13 cellular contexts compared by ENCODE assay signal in genomic region chr5:126794157-126794828, GRCh38. TPM values are rescaled to one million over a fixed set of nuclear protein-coding genes. Genes with fewer than 3 reads are reported as not detected.
DNase-seq lines count a peak whose midpoint lies in the region; ATAC-seq and TF ChIP-seq lines count a peak whose summit lies in the region.
"Had no signal": no experiment of that assay in that cellular context is flagged by ENCODE, and none has a peak within 500 bp of the region (broad histone marks: within the 10 kb centered on the region; RNA-seq: fewer than 3 reads in every experiment).

No MANE protein-coding gene starts in this region.

- peaks cover 14% of the 10 kb centered on the region for H4K20me1 ChIP-seq in IMR-90 (ENCODE audit: insufficient read depth, low read length)

- TF ChIP-seq CTCF in IMR-90 (conservative IDR thresholded peaks at IDR 0.05; ENCODE audit: low read depth, low read length) (no peak), endodermal cell (conservative IDR thresholded peaks at IDR 0.05) (no peak)

- H3K27ac Mint-ChIP-seq in endodermal cell: peak overlapping the region; percentile 30
- H3K27ac Mint-ChIP-seq: activated T-cell treated with anti-CD3 and anti-CD28 coated beads, Interleukin-2, amount 50 U/mL, for 24 hours had no signal

- peak overlapping the region; percentile 79 for H3K23ac ChIP-seq in IMR-90 (ENCODE audit: low read depth, low read length)

- no peak for TF ChIP-seq RAD21 in IMR-90 (IDR thresholded peaks at IDR 0.05; ENCODE audit: low read length)

- no peaks in the 10 kb centered on the region for H3K27me3 ChIP-seq in IMR-90 (ENCODE audit: control insufficient read depth, insufficient read depth, low read length)
- H3K27me3 ChIP-seq in endodermal cell (ENCODE audit: control insufficient read depth, insufficient read depth, low read length, poor library complexity, severe bottlenecking): no peaks in the 10 kb centered on the region
- H3K27me3 ChIP-seq: sigmoid colon had no signal

- H3K9me3 Mint-ChIP-seq in endodermal cell: peaks cover 6% of the 10 kb centered on the region
- H3K9me3 Mint-ChIP-seq: activated T-cell treated with anti-CD3 and anti-CD28 coated beads, Interleukin-2, amount 50 U/mL, for 24 hours had no signal

- intact Hi-C loops in IMR-90 (cut with micrococcal nuclease): no loop called here

- H3K4me1 ChIP-seq in IMR-90 (ENCODE audit: control insufficient read depth, insufficient read depth, low read length) (peaks cover 7% of the 10 kb centered on the region), endodermal cell (ENCODE audit: control insufficient read depth, insufficient read depth, low read length) (no peaks in the 10 kb centered on the region)
- H3K4me1 ChIP-seq: Caco-2, sigmoid colon had no signal

- peak overlapping the region; percentile 70 for H4K5ac ChIP-seq in IMR-90 (ENCODE audit: low read depth, low read length)

- POLR2A ChIA-PET in IMR-90 (lab: Charles Lee; ENCODE audit: unreplicated experiment): no interaction called here

- H3K27me3 Mint-ChIP-seq in endodermal cell (ENCODE audit: insufficient read depth): no peaks in the 10 kb centered on the region
- H3K27me3 Mint-ChIP-seq: activated T-cell treated with anti-CD3 and anti-CD28 coated beads, Interleukin-2, amount 50 U/mL, for 24 hours had no signal

- H3K79me1 ChIP-seq in IMR-90 (ENCODE audit: low read depth in 1 of 2, low read length in 2 of 2): peaks cover 4 to 22% of the 10 kb centered on the region in 2 experiments; a peak in 3 of 4 replicates

- H3K56ac ChIP-seq in IMR-90 (ENCODE audit: extremely low read depth, insufficient read depth, low read length): no peak overlapping the region

- no peak overlapping the region for H3K4me3 Mint-ChIP-seq in endodermal cell
- H3K4me3 Mint-ChIP-seq: activated T-cell treated with anti-CD3 and anti-CD28 coated beads, Interleukin-2, amount 50 U/mL, for 24 hours had no signal

- CTCF ChIA-PET in IMR-90 (lab: Yijun Ruan, JAX): interaction anchor here (0.6 to 0.8 kb wide), 3 partner anchors 119 to 416 kb away, joined by 3 read pairs; no protein-coding TSS in a partner anchor

- no peak overlapping the region for H3K9ac ChIP-seq in IMR-90 (ENCODE audit: low read depth, low read length)
- no peak overlapping the region for H3K9ac ChIP-seq in endodermal cell (ENCODE audit: extremely low read depth, low read length, poor library complexity, severe bottlenecking)

- H3K4me2 ChIP-seq in IMR-90 (ENCODE audit: low read depth, low read length): peak overlapping the region; percentile 45

- peaks cover 32% of the 10 kb centered on the region for H3K36me3 Mint-ChIP-seq in endodermal cell (ENCODE audit: low read depth)

- in situ Hi-C loops in IMR-90 (cut with MboI; ENCODE audit: low sequenced_read_pairs): no loop called here

- WGBS in IMR-90 (ENCODE audit: extremely low coverage in 2 of 2, insufficient read length in 1 of 2), 2 experiments: 43% methylated on average over 2 of the region's 6 CpGs; no CpG with 5 or more reads in 1 of the 2 experiments
- WGBS in endodermal cell (ENCODE audit: insufficient coverage in 1 of 2, insufficient read length in 1 of 2), 2 experiments: 63 to 74% methylated on average over 3 to 6 of the region's 6 CpGs

- peaks cover 3% of the 10 kb centered on the region; the same call in 1 of the 2 replicates for H3K9me1 ChIP-seq in IMR-90 (ENCODE audit: insufficient read depth, low read length)

- H4K91ac ChIP-seq in IMR-90 (ENCODE audit: insufficient read depth, low read depth, low read length): peak overlapping the region; percentile 31; the same call in 1 of the 2 replicates

- no peak for DNase-seq in IMR-90
- no peak for DNase-seq in endodermal cell
- no peak for DNase-seq in OCI-M2 (lab: John Stamatoyannopoulos, UW; ENCODE audit: unreplicated experiment)
- DNase-seq in GM03348 (ENCODE audit: low spot score): no peak
- no peak for DNase-seq in NCI-H2196 treated with DMSO at 0.1 percent for 48 hours (lab: John Stamatoyannopoulos, UW; ENCODE audit: unreplicated experiment)
- DNase-seq: activated T-cell treated with anti-CD3 and anti-CD28 coated beads, Interleukin-2, amount 50 U/mL, for 24 hours; amygdala; Caco-2; foreskin melanocyte; sigmoid colon had no signal

- H3K4me3 ChIP-seq in IMR-90 (ENCODE audit: insufficient read depth, low read depth, low read length) (no peak overlapping the region), endodermal cell (ENCODE audit: low read length) (no peak overlapping the region)
- H3K4me3 ChIP-seq: sigmoid colon had no signal

- H2BK20ac ChIP-seq in IMR-90 (ENCODE audit: low read depth, low read length): no peak overlapping the region

- no peak overlapping the region for H2AK5ac ChIP-seq in IMR-90 (ENCODE audit: low read depth, low read length)

- no peak overlapping the region; the same call in 1 of the 2 replicates for H3K18ac ChIP-seq in IMR-90 (ENCODE audit: low read depth, low read length)

- TF ChIP-seq POLR2A in IMR-90 (IDR thresholded peaks at IDR 0.05; ENCODE audit: low read depth, low read length): no peak

- H3K27ac ChIP-seq in IMR-90 (ENCODE audit: insufficient read depth, low read length): no peak overlapping the region
- H3K27ac ChIP-seq in endodermal cell (ENCODE audit: low read depth, low read length): no peak overlapping the region
- H3K27ac ChIP-seq: sigmoid colon, VCaP had no signal

- no peak overlapping the region for H2BK120ac ChIP-seq in IMR-90 (ENCODE audit: low read depth, low read length)

- BruUV-seq in IMR-90 (replicated peaks; lab: Mats Ljungman, UMichigan): no TSS peak

- H3K36me3 ChIP-seq in IMR-90 (ENCODE audit: control insufficient read depth, insufficient read depth, low read length) (no peaks in the 10 kb centered on the region), endodermal cell (ENCODE audit: control insufficient read depth, insufficient read depth, low read length) (peaks cover 32% of the 10 kb centered on the region)
- H3K36me3 ChIP-seq: sigmoid colon had no signal

- H2BK5ac ChIP-seq in IMR-90 (ENCODE audit: low read depth, low read length, poor library complexity, severe bottlenecking): no peak overlapping the region

- no peak overlapping the region; the same call in 1 of the 2 replicates for H3K14ac ChIP-seq in IMR-90 (replicated peaks; ENCODE audit: low read depth, low read length)

- H3K4ac ChIP-seq in IMR-90 (ENCODE audit: low read depth, low read length): 0 out of 2 replicates have a peak overlapping the region, but pooled peaks have one; percentile 5

- no peaks in the 10 kb centered on the region for H3K9me3 ChIP-seq in IMR-90 (ENCODE audit: control insufficient read depth, insufficient read depth, low read length)
- peaks cover 5% of the 10 kb centered on the region for H3K9me3 ChIP-seq in endodermal cell (ENCODE audit: control insufficient read depth, low read length)
- H3K9me3 ChIP-seq: Caco-2, sigmoid colon had no signal

- H3K4me1 Mint-ChIP-seq in endodermal cell: peaks cover 5% of the 10 kb centered on the region

- H2AK9ac ChIP-seq in IMR-90 (replicated peaks; ENCODE audit: low read depth, low read length, poor library complexity): no peak overlapping the region

- H2AFZ ChIP-seq in IMR-90 (replicated peaks; ENCODE audit: low read length, poor library complexity): peak overlapping the region; percentile 56

- dilution Hi-C loops in IMR-90 (cut with HindIII; ENCODE audit: low sequenced_read_pairs, unreplicated experiment): loop anchor here (25.0 kb wide), 1 partner anchor 132 kb away; no protein-coding TSS in a partner anchor

- H2BK15ac ChIP-seq in IMR-90 (ENCODE audit: low read depth, low read length): no peak overlapping the region

- ATAC-seq in GM18498 (IDR thresholded peaks at IDR 0.05; ENCODE audit: unreplicated experiment) (peak; percentile 51), GM19023 (IDR thresholded peaks at IDR 0.05; ENCODE audit: unreplicated experiment) (peak; percentile 38), IMR-90 (ENCODE audit: low read depth) (peak; percentile 12; the same call in 1 of the 2 replicates)

- H4K8ac ChIP-seq in IMR-90 (ENCODE audit: low read depth in 2 of 2, low read length in 2 of 2): peak overlapping the region in 1 of 2 experiments; percentile 71; a peak in 3 of 4 replicates

TF ChIP-seq in IMR-90, 13 proteins besides CTCF, POLR2A, EP300 and RAD21:
- TF ChIP-seq MXI1 (IDR thresholded peaks at IDR 0.05; ENCODE audit: borderline replicate concordance, low read depth, low read length): no peak
- no peak for TF ChIP-seq MAZ (IDR thresholded peaks at IDR 0.05; ENCODE audit: borderline replicate concordance, low read depth, low read length)
- no peak for TF ChIP-seq BHLHE40 (IDR thresholded peaks at IDR 0.05; ENCODE audit: low read depth, low read length)
- TF ChIP-seq CHD1 (IDR thresholded peaks at IDR 0.05; ENCODE audit: low read depth, low read length): no peak
- TF ChIP-seq USF2 (IDR thresholded peaks at IDR 0.05; ENCODE audit: low read depth, low read length): no peak
- TF ChIP-seq, protein P1, sequence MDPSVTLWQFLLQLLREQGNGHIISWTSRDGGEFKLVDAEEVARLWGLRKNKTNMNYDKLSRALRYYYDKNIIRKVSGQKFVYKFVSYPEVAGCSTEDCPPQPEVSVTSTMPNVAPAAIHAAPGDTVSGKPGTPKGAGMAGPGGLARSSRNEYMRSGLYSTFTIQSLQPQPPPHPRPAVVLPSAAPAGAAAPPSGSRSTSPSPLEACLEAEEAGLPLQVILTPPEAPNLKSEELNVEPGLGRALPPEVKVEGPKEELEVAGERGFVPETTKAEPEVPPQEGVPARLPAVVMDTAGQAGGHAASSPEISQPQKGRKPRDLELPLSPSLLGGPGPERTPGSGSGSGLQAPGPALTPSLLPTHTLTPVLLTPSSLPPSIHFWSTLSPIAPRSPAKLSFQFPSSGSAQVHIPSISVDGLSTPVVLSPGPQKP (IDR thresholded peaks at IDR 0.05; ENCODE audit: borderline replicate concordance, low read depth, low read length): no peak
- no peak for TF ChIP-seq SMC3 (IDR thresholded peaks at IDR 0.05; ENCODE audit: low read depth, low read length)
- TF ChIP-seq FOS (IDR thresholded peaks at IDR 0.05; ENCODE audit: low read depth, low read length): no peak
- TF ChIP-seq MAFK (IDR thresholded peaks at IDR 0.05; ENCODE audit: low read depth, low read length): no peak
- TF ChIP-seq RFX5 (IDR thresholded peaks at IDR 0.05; ENCODE audit: low read depth, low read length): no peak

RNA-seq across cellular contexts. Expression of gene LMNB1, which starts 17.4 kb away (rescaled TPM):
- 53.6 and 68.6 TPM in 2 replicates for total RNA-seq in IMR-90 (2012; rRNA removed)
- 36.0 and 37.8 TPM in 2 replicates for polyA plus RNA-seq in IMR-90 (2012; rRNA removed)
- 38.0 and 42.0 TPM in 2 replicates for polyA plus RNA-seq in IMR-90 (2012; cell fraction: cytosol; rRNA removed)
- polyA plus RNA-seq in IMR-90 (2012; cell fraction: nucleus; rRNA removed; ENCODE audit: low replicate concordance): 12.0 and 34.2 TPM in 2 replicates
- total RNA-seq in endodermal cell: 100 to 1,000 TPM; 185 to 205 TPM
- polyA plus RNA-seq in endodermal cell (2013, experiment 1 of 2): 204 TPM
- 208 TPM for polyA plus RNA-seq in endodermal cell (2013, experiment 2 of 2)
